8 cellular contexts compared by ENCODE assay signal in the genomic region with DNA sequence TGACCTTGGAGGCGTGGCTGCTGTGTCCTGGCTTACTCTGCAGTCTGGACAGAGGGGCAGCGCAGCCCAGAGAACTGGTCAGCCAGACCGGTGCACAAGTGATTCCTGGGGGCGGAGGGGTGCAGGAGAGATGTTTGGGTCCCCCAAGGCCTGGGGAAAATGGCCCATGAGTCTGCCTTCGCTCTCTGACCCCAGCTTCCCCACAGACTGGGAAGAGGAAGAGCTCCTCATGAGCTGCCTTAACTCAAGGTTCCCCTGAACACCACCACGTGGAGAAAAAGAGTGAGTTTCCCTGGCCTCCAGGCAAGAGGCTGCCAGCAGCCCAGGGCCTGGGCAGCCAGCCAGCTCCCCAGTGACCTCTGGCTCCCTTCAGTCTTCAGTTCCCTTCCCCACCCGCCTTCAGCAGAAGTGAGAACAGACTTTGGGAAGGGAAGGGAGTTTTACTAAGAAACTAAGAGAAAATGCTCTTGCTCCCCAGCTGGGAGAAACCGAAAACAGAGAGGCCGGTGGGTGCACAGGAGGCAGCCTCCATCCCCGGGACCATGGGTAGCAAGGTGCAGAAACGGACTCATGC. TPM values are rescaled to one million over a fixed set of nuclear protein-coding genes. Genes with fewer than 3 reads are reported as not detected.
DNase-seq lines count a peak whose midpoint lies in the region; ATAC-seq, FAIRE-seq and TF ChIP-seq lines count a peak whose summit lies in the region.

No MANE protein-coding gene starts in this region.

- peaks cover 12% of the 10 kb centered on the region for H3K4me1 Mint-ChIP-seq in Caco-2 (ENCODE audit: low read depth, unreplicated experiment)

- no peaks in the 10 kb centered on the region for H3K27me3 ChIP-seq in Caco-2 (replicated peaks; ENCODE audit: control insufficient read depth, insufficient read depth, low read length)
- no peaks in the 10 kb centered on the region for H3K27me3 ChIP-seq in K562 (ENCODE audit: control insufficient read depth in 2 of 2, insufficient read depth in 2 of 2, low read length in 2 of 2)
- no peaks in the 10 kb centered on the region for H3K27me3 ChIP-seq in tibial nerve

- peak; percentile 95 for FAIRE-seq in K562 (lab: Jason Lieb, UNC)

- peak overlapping the region; percentile 74 for H3K27ac ChIP-seq in K562 (ENCODE audit: extremely low read depth, low read depth, low read length)
- H3K27ac ChIP-seq in tibial nerve = peak overlapping the region; percentile 40 to 71 (median 54)

- H3K27me3 Mint-ChIP-seq in Caco-2 (ENCODE audit: insufficient read depth, unreplicated experiment) = no peaks in the 10 kb centered on the region

- POLR2A ChIA-PET in Caco-2 (lab: Charles Lee) = no interaction called here
- POLR2A ChIA-PET in K562 (lab: Yijun Ruan, JAX) = interaction anchor here (0.7 to 1.4 kb wide), 2 partner anchors 42 to 44 kb away, joined by 3 to 4 read pairs; no protein-coding TSS in a partner anchor

- peaks cover 33% of the 10 kb centered on the region for H3K79me2 ChIP-seq in K562 (ENCODE audit: control insufficient read depth, insufficient read depth, low read length)

- TF ChIP-seq CTCF in Caco-2 (IDR thresholded peaks at IDR 0.05; ENCODE audit: insufficient read depth in 1 of 2, low read depth in 1 of 2, low read length in 1 of 2, severe bottlenecking in 1 of 2, unreplicated experiment in 1 of 2) (no peak), LNCaP clone FGC (IDR thresholded peaks at IDR 0.05; ENCODE audit: control insufficient read depth, extremely low read depth, insufficient read depth) (no peak), K562 (IDR thresholded peaks at IDR 0.05 in 2 of 3, conservative IDR thresholded peaks at IDR 0.05 in 1 of 3; ENCODE audit: insufficient read depth in 2 of 3, low read depth in 1 of 3, low read length in 3 of 3) (peak in 2 of 3 experiments; percentile 8 to 22; a peak in 1 of 6 replicates), tibial nerve (IDR thresholded peaks at IDR 0.05) (peak in 1 of 5 experiments; percentile 42)

- ATAC-seq in K562 = peak; percentile 12
- ATAC-seq in left lobe of liver = peak; percentile 73
- no peak for ATAC-seq in HG03457 (IDR thresholded peaks at IDR 0.05; ENCODE audit: unreplicated experiment)
- no peak for ATAC-seq in HG02938 (IDR thresholded peaks at IDR 0.05; ENCODE audit: unreplicated experiment)

- 21% methylated on average over 10 of the region's 11 CpGs for WGBS in K562 (ENCODE audit: insufficient coverage, low coverage, missing lambda C conversion rate)
- WGBS in tibial nerve, 2 donors = 11 to 20% methylated on average over 8 to 11 of the region's 11 CpGs

- no peak overlapping the region for H3K4me3 ChIP-seq in Caco-2 (ENCODE audit: low read depth, low read length)
- H3K4me3 ChIP-seq in LNCaP clone FGC (ENCODE audit: low read depth, low read length) = no peak overlapping the region
- no peak overlapping the region for H3K4me3 ChIP-seq in K562
- H3K4me3 ChIP-seq in tibial nerve = no peak overlapping the region

- TF ChIP-seq POLR2A in K562 (conservative IDR thresholded peaks at IDR 0.05) (no peak), tibial nerve (IDR thresholded peaks at IDR 0.05) (no peak)

- peak overlapping the region; percentile 87 for H2AFZ ChIP-seq in K562 (ENCODE audit: low read depth, low read length)

- no peaks in the 10 kb centered on the region for H3K36me3 ChIP-seq in Caco-2 (ENCODE audit: control insufficient read depth, insufficient read depth, low read length)
- no peaks in the 10 kb centered on the region for H3K36me3 ChIP-seq in K562 (ENCODE audit: control insufficient read depth, insufficient read depth, low read length)
- H3K36me3 ChIP-seq in tibial nerve = no peaks in the 10 kb centered on the region

- H3K27ac Mint-ChIP-seq in Caco-2 (ENCODE audit: unreplicated experiment) = peak overlapping the region; percentile 15

- peak in 1 of 2 experiments; percentile 32; a peak in 3 of 4 replicates for TF ChIP-seq RAD21 in K562 (CRISPR knock-in tag; conservative IDR thresholded peaks at IDR 0.05 in 1 of 2, IDR thresholded peaks at IDR 0.05 in 1 of 2)

- H3K36me3 Mint-ChIP-seq in Caco-2 (ENCODE audit: insufficient read depth, unreplicated experiment) = peaks cover 8% of the 10 kb centered on the region

- peak overlapping the region; percentile 72 to 87 for H3K9ac ChIP-seq in K562 (ENCODE audit: insufficient read depth in 1 of 2, low read depth in 2 of 2, low read length in 2 of 2)

- peaks cover 52% of the 10 kb centered on the region for H3K4me1 ChIP-seq in Caco-2
- peaks cover 61 to 96% of the 10 kb centered on the region in 2 experiments for H3K4me1 ChIP-seq in K562 (replicated peaks in 1 of 2; ENCODE audit: control insufficient read depth in 2 of 2, insufficient read depth in 2 of 2, low read length in 2 of 2)
- peaks cover 8 to 82% (median 29%) of the 10 kb centered on the region in 4 donors for H3K4me1 ChIP-seq in tibial nerve

- in situ Hi-C loops in K562 (cut with MboI) = no loop called here

- DNase-seq in Caco-2 (no peak), LNCaP clone FGC (ENCODE audit: low read depth) (peak; percentile 63), K562 (ENCODE audit: extremely low read depth in 1 of 4, low spot score in 3 of 4) (peak in 3 of 4 experiments; percentile 37 to 92 (median 59)), left lobe of liver (ENCODE audit: low spot score) (peak; percentile 84), tibial nerve (ENCODE audit: low spot score in 2 of 2) (peak; percentile 75 to 76)
- DNase-seq in activated effector memory CD4-positive, alpha-beta T cell treated with anti-CD3 and anti-CD28 coated beads, Interleukin-2, amount 50 U/mL, for 16 hours = no peak

- BruUV-seq in Caco-2 (replicated peaks; lab: Mats Ljungman, UMichigan) = no TSS peak
- BruUV-seq in K562 (replicated peaks; lab: Mats Ljungman, UMichigan) = no TSS peak

- H3K4me3 Mint-ChIP-seq in Caco-2 (ENCODE audit: unreplicated experiment) = no peak overlapping the region

- intact Hi-C loops in Caco-2 (cut with micrococcal nuclease; ENCODE audit: unreplicated experiment) = no loop called here
- intact Hi-C loops in K562 (cut with micrococcal nuclease) = loop anchor here (5.0 kb wide), 1 partner anchor 33 kb away; no protein-coding TSS in a partner anchor

- H3K4me2 ChIP-seq in K562 (ENCODE audit: insufficient read depth, low read length) = peak overlapping the region; percentile 89

- CTCF ChIA-PET in Caco-2 (lab: Charles Lee) = no interaction called here
- CTCF ChIA-PET in K562 (lab: Yijun Ruan, JAX; ENCODE audit: low intra/inter-chr PET ratio) = no interaction called here

- H4K20me1 ChIP-seq in K562 (replicated peaks; ENCODE audit: control insufficient read depth, insufficient read depth, low read length) = no peaks in the 10 kb centered on the region

- H3K9me3 ChIP-seq in Caco-2 (no peaks in the 10 kb centered on the region), K562 (replicated peaks; ENCODE audit: control insufficient read depth, insufficient read depth, low read depth, low read length) (no peaks in the 10 kb centered on the region), tibial nerve (no peaks in the 10 kb centered on the region)

- H3K9me1 ChIP-seq in K562 (ENCODE audit: control insufficient read depth, insufficient read depth, low read length) = peaks cover 2% of the 10 kb centered on the region

- TF ChIP-seq EP300 in K562 (IDR thresholded peaks at IDR 0.05; ENCODE audit: low read length) (no peak), tibial nerve (IDR thresholded peaks at IDR 0.05) (peak in 1 of 2 donors; percentile 80)

- H3K9me3 Mint-ChIP-seq in Caco-2 (ENCODE audit: unreplicated experiment) = no peaks in the 10 kb centered on the region

RNA-seq across cellular contexts. Expression of a gene that starts 2.0 kb away (rescaled TPM):
- not detected in 2 replicates for total RNA-seq in Caco-2 (2022)
- total RNA-seq in K562 (2011; cell fraction: chromatin; rRNA removed; ENCODE audit: low replicate concordance) = 66.4 and 86.5 TPM in 2 replicates
- 51.9 and 66.7 TPM in 2 replicates for total RNA-seq in K562 (2011; cell fraction: nucleolus; rRNA removed)
- 36.2 and 47.7 TPM in 2 replicates for total RNA-seq in K562 (2011; cell fraction: nucleoplasm; rRNA removed)
- 16.8 and 17.3 TPM in 2 replicates for total RNA-seq in K562 (2014; rRNA removed)
- 7.1 and 7.5 TPM in 2 replicates for total RNA-seq in K562 (2014; rRNA removed; fragmentation: Illumina TruSeq; extraction: Trizol)
- total RNA-seq in K562 (2015; rRNA removed; fragmentation: Illumina TruSeq; extraction: Trizol) = 4.0 and 5.8 TPM in 2 replicates
- total RNA-seq in K562 (2021) = 16.4 and 18.9 TPM in 2 replicates
- 15.9 and 16.2 TPM in 2 replicates for polyA plus RNA-seq in K562 (2011; rRNA removed)
- polyA plus RNA-seq in K562 (2011; cell fraction: cytosol; rRNA removed) = 11.8 and 31.5 TPM in 2 replicates
- 30.9 and 68.9 TPM in 2 replicates for polyA plus RNA-seq in K562 (2011; cell fraction: nucleus; rRNA removed)
- polyA plus RNA-seq in K562 (2012) = 4.7 and 6.4 TPM in 2 replicates
- polyA plus RNA-seq in K562 (2014; fragmentation: Illumina TruSeq; extraction: Trizol) = 14.3 and 20.0 TPM in 2 replicates
- 1 to 10 TPM; 4.1 to 7.7 TPM for polyA plus RNA-seq in K562 (2014; fragmentation: Nextera tagmentation; extraction: Ambion mirVana)
- polyA plus RNA-seq in K562 (2014; rRNA removed) = 16.4 and 19.9 TPM in 2 replicates
- polyA minus RNA-seq in K562 (2011; rRNA and poly(A)+ RNA removed) = 2.7 and 10.0 TPM in 2 replicates
- polyA minus RNA-seq in K562 (2011; cell fraction: cytosol; rRNA and poly(A)+ RNA removed) = 6.5 and 11.1 TPM in 2 replicates
- 5.6 and 11.8 TPM in 2 replicates for polyA minus RNA-seq in K562 (2011; cell fraction: nucleus; rRNA and poly(A)+ RNA removed)
- not detected for total RNA-seq in left lobe of liver
- total RNA-seq in tibial nerve = not detected

RNA-seq across cellular contexts. Expression of a gene that starts 13.7 kb away (rescaled TPM):
- not detected in 2 replicates for total RNA-seq in Caco-2 (2022)
- 23.0 and 64.6 TPM in 2 replicates for total RNA-seq in K562 (2011; cell fraction: chromatin; rRNA removed; ENCODE audit: low replicate concordance)
- 33.3 and 43.0 TPM in 2 replicates for total RNA-seq in K562 (2011; cell fraction: nucleolus; rRNA removed)
- 24.9 and 26.8 TPM in 2 replicates for total RNA-seq in K562 (2011; cell fraction: nucleoplasm; rRNA removed)
- 4.8 TPM in 2 replicates for total RNA-seq in K562 (2014; rRNA removed)
- total RNA-seq in K562 (2014; rRNA removed; fragmentation: Illumina TruSeq; extraction: Trizol) = 1.0 and 1.3 TPM in 2 replicates
- 1.3 TPM in 2 replicates for total RNA-seq in K562 (2015; rRNA removed; fragmentation: Illumina TruSeq; extraction: Trizol)
- 8.3 and 10.3 TPM in 2 replicates for total RNA-seq in K562 (2021)
- polyA plus RNA-seq in K562 (2011; rRNA removed) = 3.5 and 6.1 TPM in 2 replicates
- 1.9 and 10.1 TPM in 2 replicates for polyA plus RNA-seq in K562 (2011; cell fraction: cytosol; rRNA removed)
- 15.8 and 47.9 TPM in 2 replicates for polyA plus RNA-seq in K562 (2011; cell fraction: nucleus; rRNA removed)
- 7.4 and 8.2 TPM in 2 replicates for polyA plus RNA-seq in K562 (2012)
- polyA plus RNA-seq in K562 (2014; fragmentation: Illumina TruSeq; extraction: Trizol) = 2.8 and 5.7 TPM in 2 replicates
- polyA plus RNA-seq in K562 (2014; fragmentation: Nextera tagmentation; extraction: Ambion mirVana) = under 1 TPM; 0.13 to 0.21 TPM
- polyA plus RNA-seq in K562 (2014; rRNA removed) = 4.1 and 10.9 TPM in 2 replicates
- 2.4 and 2.5 TPM in 2 replicates for polyA minus RNA-seq in K562 (2011; rRNA and poly(A)+ RNA removed)
- 2.2 and 4.6 TPM in 2 replicates for polyA minus RNA-seq in K562 (2011; cell fraction: cytosol; rRNA and poly(A)+ RNA removed)
- 9.6 and 12.8 TPM in 2 replicates for polyA minus RNA-seq in K562 (2011; cell fraction: nucleus; rRNA and poly(A)+ RNA removed)
- total RNA-seq in left lobe of liver = 3.9 TPM
- 10 to 100 TPM in 1 of 4 donors, 1 to 10 TPM in 3; 5.2 to 18.3 (median 6.7) TPM for total RNA-seq in tibial nerve

RNA-seq across cellular contexts. Expression of a gene that starts 15.7 kb away (rescaled TPM):
- 77.7 and 84.7 TPM in 2 replicates for total RNA-seq in Caco-2 (2022)
- total RNA-seq in K562 (2011; cell fraction: chromatin; rRNA removed; ENCODE audit: low replicate concordance) = 470 and 1,385 TPM in 2 replicates
- 924 and 982 TPM in 2 replicates for total RNA-seq in K562 (2011; cell fraction: nucleolus; rRNA removed)
- 574 and 584 TPM in 2 replicates for total RNA-seq in K562 (2011; cell fraction: nucleoplasm; rRNA removed)
- total RNA-seq in K562 (2014; rRNA removed) = 183 and 200 TPM in 2 replicates
- 30.2 and 33.0 TPM in 2 replicates for total RNA-seq in K562 (2014; rRNA removed; fragmentation: Illumina TruSeq; extraction: Trizol)
- total RNA-seq in K562 (2015; rRNA removed; fragmentation: Illumina TruSeq; extraction: Trizol) = 64.8 and 66.9 TPM in 2 replicates
- 304 and 351 TPM in 2 replicates for total RNA-seq in K562 (2021)
- 66.9 and 116 TPM in 2 replicates for polyA plus RNA-seq in K562 (2011; rRNA removed)
- polyA plus RNA-seq in K562 (2011; cell fraction: cytosol; rRNA removed) = 66.0 and 200 TPM in 2 replicates
- polyA plus RNA-seq in K562 (2011; cell fraction: nucleus; rRNA removed) = 537 and 1,067 TPM in 2 replicates
- polyA plus RNA-seq in K562 (2012) = 156 and 191 TPM in 2 replicates
- polyA plus RNA-seq in K562 (2014; fragmentation: Illumina TruSeq; extraction: Trizol) = 36.6 and 87.5 TPM in 2 replicates
- polyA plus RNA-seq in K562 (2014; fragmentation: Nextera tagmentation; extraction: Ambion mirVana) = 1 to 10 TPM; 4.1 to 8.2 TPM
- 201 and 246 TPM in 2 replicates for polyA plus RNA-seq in K562 (2014; rRNA removed)
- polyA minus RNA-seq in K562 (2011; rRNA and poly(A)+ RNA removed) = 21.1 and 34.2 TPM in 2 replicates
- polyA minus RNA-seq in K562 (2011; cell fraction: cytosol; rRNA and poly(A)+ RNA removed) = 97.7 and 104 TPM in 2 replicates
- polyA minus RNA-seq in K562 (2011; cell fraction: nucleus; rRNA and poly(A)+ RNA removed) = 176 and 224 TPM in 2 replicates
- 14.6 TPM for total RNA-seq in left lobe of liver
- 10 to 100 TPM; 43.3 to 94.5 (median 52.2) TPM for total RNA-seq in tibial nerve

RNA-seq across cellular contexts. Expression of a gene that starts 24.1 kb away (rescaled TPM):
- total RNA-seq in Caco-2 (2022) (169 and 193 TPM in 2 replicates), K562 (2014; rRNA removed) (87.8 and 120 TPM in 2 replicates), K562 (2014; rRNA removed; fragmentation: Illumina TruSeq; extraction: Trizol) (29.7 and 44.9 TPM in 2 replicates), K562 (2015; rRNA removed; fragmentation: Illumina TruSeq; extraction: Trizol) (68.0 and 68.2 TPM in 2 replicates), K562 (2021) (173 and 185 TPM in 2 replicates), left lobe of liver (44.1 TPM), tibial nerve (10 to 100 TPM; 40.6 to 70.2 (median 54.1) TPM)
- total RNA-seq in K562 (2011; cell fraction: chromatin; rRNA removed; ENCODE audit: low replicate concordance) = 68.6 and 254 TPM in 2 replicates
- 327 and 339 TPM in 2 replicates for total RNA-seq in K562 (2011; cell fraction: nucleolus; rRNA removed)
- total RNA-seq in K562 (2011; cell fraction: nucleoplasm; rRNA removed) = 222 and 253 TPM in 2 replicates
- polyA plus RNA-seq in K562 (2011; rRNA removed) (159 and 208 TPM in 2 replicates), K562 (2014; fragmentation: Illumina TruSeq; extraction: Trizol) (167 and 172 TPM in 2 replicates), K562 (2014; fragmentation: Nextera tagmentation; extraction: Ambion mirVana) (1 to 10 TPM; 1.4 to 7.6 TPM), K562 (2014; rRNA removed) (140 and 156 TPM in 2 replicates)
- 393 and 921 TPM in 2 replicates for polyA plus RNA-seq in K562 (2011; cell fraction: cytosol; rRNA removed)
- 163 and 222 TPM in 2 replicates for polyA plus RNA-seq in K562 (2011; cell fraction: nucleus; rRNA removed)
- polyA plus RNA-seq in K562 (2012) = 104 and 149 TPM in 2 replicates
- polyA minus RNA-seq in K562 (2011; rRNA and poly(A)+ RNA removed) = 64.8 and 150 TPM in 2 replicates
- polyA minus RNA-seq in K562 (2011; cell fraction: cytosol; rRNA and poly(A)+ RNA removed) = 129 and 147 TPM in 2 replicates
- polyA minus RNA-seq in K562 (2011; cell fraction: nucleus; rRNA and poly(A)+ RNA removed) = 33.9 and 38.4 TPM in 2 replicates

RNA-seq across cellular contexts. Expression of a gene that starts 42.6 kb away (rescaled TPM):
- total RNA-seq in Caco-2 (2022) = 171 and 190 TPM in 2 replicates
- total RNA-seq in K562 (2011; cell fraction: chromatin; rRNA removed; ENCODE audit: low replicate concordance) = 24.3 and 89.6 TPM in 2 replicates
- total RNA-seq in K562 (2011; cell fraction: nucleolus; rRNA removed) = 88.4 and 100 TPM in 2 replicates
- 53.4 and 62.0 TPM in 2 replicates for total RNA-seq in K562 (2011; cell fraction: nucleoplasm; rRNA removed)
- 195 and 231 TPM in 2 replicates for total RNA-seq in K562 (2014; rRNA removed)
- total RNA-seq in K562 (2014; rRNA removed; fragmentation: Illumina TruSeq; extraction: Trizol) = 45.0 and 59.5 TPM in 2 replicates
- 97.7 and 98.0 TPM in 2 replicates for total RNA-seq in K562 (2015; rRNA removed; fragmentation: Illumina TruSeq; extraction: Trizol)
- total RNA-seq in K562 (2021) = 198 TPM in 2 replicates
- 123 and 130 TPM in 2 replicates for polyA plus RNA-seq in K562 (2011; rRNA removed)
- polyA plus RNA-seq in K562 (2011; cell fraction: cytosol; rRNA removed) = 232 and 546 TPM in 2 replicates
- polyA plus RNA-seq in K562 (2011; cell fraction: nucleus; rRNA removed) = 82.4 and 119 TPM in 2 replicates
- polyA plus RNA-seq in K562 (2012) = 204 and 231 TPM in 2 replicates
- polyA plus RNA-seq in K562 (2014; fragmentation: Illumina TruSeq; extraction: Trizol) = 103 and 216 TPM in 2 replicates
- 10 to 100 TPM in 1 of 2 experiments, 1 to 10 TPM in 1; 8.4 to 29.9 TPM for polyA plus RNA-seq in K562 (2014; fragmentation: Nextera tagmentation; extraction: Ambion mirVana)
- 192 and 280 TPM in 2 replicates for polyA plus RNA-seq in K562 (2014; rRNA removed)
- 86.2 and 149 TPM in 2 replicates for polyA minus RNA-seq in K562 (2011; rRNA and poly(A)+ RNA removed)
- 121 and 135 TPM in 2 replicates for polyA minus RNA-seq in K562 (2011; cell fraction: cytosol; rRNA and poly(A)+ RNA removed)
- polyA minus RNA-seq in K562 (2011; cell fraction: nucleus; rRNA and poly(A)+ RNA removed) = 32.2 and 35.5 TPM in 2 replicates
- total RNA-seq in left lobe of liver = 2.6 TPM
- 1 to 10 TPM; 1.0 to 6.6 (median 1.6) TPM for total RNA-seq in tibial nerve

Comparison
In these comparisons a context has a peak if more than half of its experiments do, and no peak if none do; other contexts are left out.
1. DNase-seq: peak in LNCaP clone FGC (single experiment), K562 (3 of 4), left lobe of liver (single experiment) and tibial nerve (2 of 2); none in Caco-2 (0 of 2) and activated effector memory CD4-positive, alpha-beta T cell treated with anti-CD3 and anti-CD28 coated beads, Interleukin-2, amount 50 U/mL, for 16 hours (single experiment).
2. CTCF ChIP-seq: peak in K562 (2 of 3); none in Caco-2 (0 of 2) and LNCaP clone FGC (single experiment).
3. ATAC-seq: peak in K562 (single experiment) and left lobe of liver (single experiment); none in HG03457 (single experiment) and HG02938 (single experiment).